In the genomic region with DNA sequence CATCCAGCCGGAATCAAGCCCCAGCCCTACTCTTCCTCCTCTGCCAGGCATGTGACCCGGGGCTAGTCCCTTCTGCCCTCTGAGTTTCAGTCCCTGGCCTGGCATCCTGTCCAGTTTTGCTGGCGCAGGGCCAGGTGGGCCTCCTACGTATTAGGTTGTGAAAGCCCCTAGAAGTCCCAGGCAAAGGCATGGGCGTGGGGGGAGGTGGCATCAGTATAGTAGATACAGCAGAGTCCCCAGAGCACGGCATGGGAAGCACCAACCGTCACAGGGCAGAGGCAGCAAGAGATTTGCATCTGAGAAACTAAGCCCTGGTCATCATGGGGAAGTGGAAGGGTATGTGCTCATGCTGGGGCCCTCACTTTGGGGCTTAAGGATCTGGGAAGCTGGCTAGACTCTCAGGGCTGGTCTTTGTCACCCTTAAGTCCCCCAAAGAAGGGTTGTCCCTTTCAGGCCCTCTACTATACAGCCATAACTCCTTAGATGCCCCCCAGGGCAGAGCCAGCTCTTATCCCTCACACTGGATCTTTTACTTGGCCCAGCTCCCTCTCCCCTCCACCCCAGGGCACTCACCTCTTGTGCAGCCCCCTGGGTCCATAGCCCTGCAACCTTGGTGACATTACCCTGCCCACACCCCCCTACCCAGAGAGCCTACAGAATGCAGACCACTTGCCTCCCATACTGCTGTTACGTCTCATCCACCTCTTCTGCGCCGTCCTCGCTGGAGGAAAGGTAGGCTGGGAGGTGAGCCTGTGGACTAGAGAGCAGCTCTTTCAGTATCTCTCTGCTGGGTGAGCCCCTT, we compare ENCODE assay signal across 10 cellular contexts. TPM values are rescaled to one million over a fixed set of nuclear protein-coding genes. Genes with fewer than 3 reads are reported as not detected.
DNase-seq lines count a peak whose midpoint lies in the region; ATAC-seq and TF ChIP-seq lines count a peak whose summit lies in the region.
"Had no signal": no experiment of that assay in that cellular context is flagged by ENCODE, and none has a peak within 500 bp of the region (broad histone marks: within the 10 kb centered on the region; RNA-seq: fewer than 3 reads in every experiment).

No MANE protein-coding gene starts in this region.

- H3K27me3 ChIP-seq in testis = no peaks in the 10 kb centered on the region

- no peaks in the 10 kb centered on the region for H3K36me3 Mint-ChIP-seq in activated T-cell treated with anti-CD3 and anti-CD28 coated beads, Interleukin-2, amount 50 U/mL, for 72 hours (ENCODE audit: insufficient read depth in 2 of 2)
- peaks cover 23% of the 10 kb centered on the region for H3K36me3 Mint-ChIP-seq in central memory CD8-positive, alpha-beta T cell (ENCODE audit: insufficient read depth)

- H3K4me3 Mint-ChIP-seq in activated T-cell treated with anti-CD3 and anti-CD28 coated beads, Interleukin-2, amount 50 U/mL, for 72 hours = no peak overlapping the region
- peak overlapping the region; percentile 81 for H3K4me3 Mint-ChIP-seq in central memory CD8-positive, alpha-beta T cell

- no peak for TF ChIP-seq CTCF in testis (IDR thresholded peaks at IDR 0.05)

- peak overlapping the region; percentile 20 for H3K27ac Mint-ChIP-seq in activated T-cell treated with anti-CD3 and anti-CD28 coated beads, Interleukin-2, amount 50 U/mL, for 72 hours
- H3K27ac Mint-ChIP-seq in central memory CD8-positive, alpha-beta T cell (ENCODE audit: low read depth) = peak overlapping the region; percentile 65

- no peak overlapping the region for H3K4me3 ChIP-seq in testis
- H3K4me3 ChIP-seq: lung had no signal

- H3K36me3 ChIP-seq in testis (ENCODE audit: low read depth, missing control alignments) = no peaks in the 10 kb centered on the region

- intact Hi-C loops in testis (cut with DNase I; ENCODE audit: low total_unique reads) = no loop called here

- H3K27me3 Mint-ChIP-seq in activated T-cell treated with anti-CD3 and anti-CD28 coated beads, Interleukin-2, amount 50 U/mL, for 72 hours (ENCODE audit: low read depth) = no peaks in the 10 kb centered on the region
- H3K27me3 Mint-ChIP-seq in central memory CD8-positive, alpha-beta T cell = no peaks in the 10 kb centered on the region

- H3K9me3 Mint-ChIP-seq in activated T-cell treated with anti-CD3 and anti-CD28 coated beads, Interleukin-2, amount 50 U/mL, for 72 hours = no peaks in the 10 kb centered on the region
- H3K9me3 Mint-ChIP-seq in central memory CD8-positive, alpha-beta T cell = no peaks in the 10 kb centered on the region

- no peak for DNase-seq in activated T-cell treated with anti-CD3 and anti-CD28 coated beads, Interleukin-2, amount 50 U/mL, for 72 hours
- no peak for DNase-seq in activated T-cell treated with anti-CD3 and anti-CD28 coated beads, Interleukin-2, amount 50 U/mL, for 1 hour
- DNase-seq in central memory CD8-positive, alpha-beta T cell (ENCODE audit: low spot score in 2 of 2) = no peak
- DNase-seq in testis (peak; percentile 39), occipital lobe (lab: John Stamatoyannopoulos, UW) (no peak)
- no peak for DNase-seq in activated CD4-positive, CD25-positive, alpha-beta regulatory T cell treated with anti-CD3 and anti-CD28 coated beads, Interleukin-2, amount 50 U/mL, for 72 hours
- DNase-seq: NCI-H1436 had no signal

- WGBS in testis, 2 donors = 78% methylated on average over 9 to 11 of the region's 11 CpGs

- TF ChIP-seq POLR2A in testis (IDR thresholded peaks at IDR 0.05) = no peak

- no peaks in the 10 kb centered on the region for H3K9me3 ChIP-seq in testis

- H3K4me1 Mint-ChIP-seq in activated T-cell treated with anti-CD3 and anti-CD28 coated beads, Interleukin-2, amount 50 U/mL, for 72 hours (ENCODE audit: low read depth) = peaks cover 31% of the 10 kb centered on the region
- peaks cover 63% of the 10 kb centered on the region for H3K4me1 Mint-ChIP-seq in central memory CD8-positive, alpha-beta T cell

- no peaks in the 10 kb centered on the region for H3K4me1 ChIP-seq in testis

- no peak overlapping the region for H3K27ac ChIP-seq in testis

- ATAC-seq in activated T-cell treated with anti-CD3 and anti-CD28 coated beads, Interleukin-2, amount 50 U/mL, for 72 hours (replicated peaks in 1 of 2) = no peak
- peak; percentile 34 for ATAC-seq in HG02981 (IDR thresholded peaks at IDR 0.05; ENCODE audit: unreplicated experiment)
- ATAC-seq in central memory CD8-positive, alpha-beta T cell (replicated peaks; ENCODE audit: extremely low read depth, poor library complexity, severe bottlenecking) = no peak
- no peak for ATAC-seq in HG03139 (IDR thresholded peaks at IDR 0.05; ENCODE audit: unreplicated experiment)

RNA-seq across cellular contexts. Expression of a gene that starts 11.3 kb away (rescaled TPM):
- 10 to 100 TPM; 84.0 to 87.4 TPM for total RNA-seq in activated T-cell treated with anti-CD3 and anti-CD28 coated beads, Interleukin-2, amount 50 U/mL, for 72 hours
- total RNA-seq in testis = 10 to 100 TPM; 40.2 to 44.8 TPM
- 16.2 TPM for polyA plus RNA-seq in testis (ENCODE audit: insufficient read depth, low read depth, low replicate concordance)
- total RNA-seq in occipital lobe = 3.3 TPM

RNA-seq across cellular contexts. Expression of a gene that starts 14.2 kb away (rescaled TPM):
- 10 to 100 TPM; 54.7 to 56.2 TPM for total RNA-seq in activated T-cell treated with anti-CD3 and anti-CD28 coated beads, Interleukin-2, amount 50 U/mL, for 72 hours
- total RNA-seq in testis (10 to 100 TPM; 59.6 to 66.6 TPM), occipital lobe (17.5 TPM)
- 43.3 TPM for polyA plus RNA-seq in testis (ENCODE audit: insufficient read depth, low read depth, low replicate concordance)
